17 cellular contexts compared by ENCODE assay signal in genomic region chr10:35950221-35950620, GRCh38.
"Had no signal": no experiment of that assay in that cellular context is flagged by ENCODE, and none has a peak within 500 bp of the region (broad histone marks: within the 10 kb centered on the region; RNA-seq: fewer than 3 reads in every experiment).

No MANE protein-coding gene starts in this region.

- H3K9me3 ChIP-seq: gastrocnemius medialis had no signal

- H3K27ac ChIP-seq: coronary artery, dorsolateral prefrontal cortex, gastrocnemius medialis had no signal

- H3K27me3 ChIP-seq: gastrocnemius medialis had no signal

- DNase-seq: dorsolateral prefrontal cortex; effector CD8-positive, alpha-beta T cell; gastrocnemius medialis; kidney; left cardiac atrium; left ventricle myocardium superior; mesenchymal stem cell; midbrain; right cardiac atrium; small intestine; stimulated activated CD4-positive, alpha-beta T cell treated with anti-CD3 and anti-CD28 coated beads, Interleukin-12 subunit alpha, Interleukin-12 subunit beta, amount 100 ng/mL, for 4 hours; stimulated activated naive CD4-positive, alpha-beta T cell treated with Interleukin-2 at 50 U/mL for 16 hours had no signal

- H3K4me3 Mint-ChIP-seq: nephron, type B pancreatic cell had no signal

- H3K4me3 ChIP-seq: coronary artery, gastrocnemius medialis, lung had no signal

- ATAC-seq: esophagus mucosa, gastrocnemius medialis, left cardiac atrium, left ventricle myocardium superior, right cardiac atrium had no signal

- H3K27ac Mint-ChIP-seq: nephron, type B pancreatic cell had no signal

- H3K36me3 Mint-ChIP-seq: type B pancreatic cell had no signal

- H3K4me1 ChIP-seq: gastrocnemius medialis had no signal

- H3K9me3 Mint-ChIP-seq: nephron, type B pancreatic cell had no signal

- H3K36me3 ChIP-seq: gastrocnemius medialis had no signal
